18 cellular contexts compared by ENCODE assay signal in genomic region chr7:36749282-36749960, GRCh38. TPM values are rescaled to one million over a fixed set of nuclear protein-coding genes. Genes with fewer than 3 reads are reported as not detected.
DNase-seq lines count a peak whose midpoint lies in the region; ATAC-seq, FAIRE-seq and TF ChIP-seq lines count a peak whose summit lies in the region.
"Had no signal": no experiment of that assay in that cellular context is flagged by ENCODE, and none has a peak within 500 bp of the region (broad histone marks: within the 10 kb centered on the region; RNA-seq: fewer than 3 reads in every experiment).

No MANE protein-coding gene starts in this region.

- no peaks in the 10 kb centered on the region for H3K27me3 Mint-ChIP-seq in astrocyte (ENCODE audit: low read depth, unreplicated experiment)
- H3K27me3 Mint-ChIP-seq: activated naive CD4-positive, alpha-beta T cell treated with anti-CD3 and anti-CD28 coated beads, Interleukin-2, amount 50 U/mL, for 24 hours had no signal

- no peak for TF ChIP-seq EP300 in A549 (IDR thresholded peaks at IDR 0.05)

- CTCF ChIA-PET in A549 (lab: Yijun Ruan, JAX) = interaction anchor here (0.7 to 1.9 kb wide), 2 partner anchors 8 to 17 kb away, joined by 3 to 6 read pairs; no protein-coding TSS in a partner anchor

- TF ChIP-seq RAD21 in A549 (conservative IDR thresholded peaks at IDR 0.05 in 1 of 2, IDR thresholded peaks at IDR 0.05 in 1 of 2) = no peak

- intact Hi-C loops in kidney (cut with DNase I) = no loop called here

- H4K20me1 ChIP-seq in astrocyte (ENCODE audit: insufficient read depth, low read length) = no peaks in the 10 kb centered on the region

- H3K36me3 Mint-ChIP-seq in astrocyte (ENCODE audit: low read depth, unreplicated experiment) = no peaks in the 10 kb centered on the region
- H3K36me3 Mint-ChIP-seq: activated naive CD4-positive, alpha-beta T cell treated with anti-CD3 and anti-CD28 coated beads, Interleukin-2, amount 50 U/mL, for 24 hours; IgD-negative memory B cell had no signal

- POLR2A ChIA-PET in A549 (lab: Yijun Ruan, JAX) = no interaction called here

- H3K9me3 ChIP-seq in A549 = no peaks in the 10 kb centered on the region
- no peaks in the 10 kb centered on the region for H3K9me3 ChIP-seq in astrocyte (ENCODE audit: insufficient read depth, low read depth, low read length)
- no peaks in the 10 kb centered on the region for H3K9me3 ChIP-seq in kidney (ENCODE audit: control insufficient read depth in 1 of 2, low read length in 2 of 2)

- H3K4me3 Mint-ChIP-seq in astrocyte (ENCODE audit: unreplicated experiment) = peak overlapping the region; percentile 29
- H3K4me3 Mint-ChIP-seq: activated CD8-positive, alpha-beta T cell treated with anti-CD3 and anti-CD28 coated beads, Interleukin-2, amount 10 ng/mL, durations not matched to agents 7 days and 5 days; activated naive CD4-positive, alpha-beta T cell treated with anti-CD3 and anti-CD28 coated beads, Interleukin-2, amount 50 U/mL, for 24 hours; IgD-negative memory B cell; T-helper 2 cell treated with Interferon-gamma antibody and Interleukin-4, amounts not matched to agents 5 μg/mL and 100 μg/mL, for 36 hours had no signal

- H3K9me3 Mint-ChIP-seq in astrocyte (ENCODE audit: unreplicated experiment) = peaks cover 3% of the 10 kb centered on the region
- H3K9me3 Mint-ChIP-seq: activated naive CD4-positive, alpha-beta T cell treated with anti-CD3 and anti-CD28 coated beads, Interleukin-2, amount 50 U/mL, for 24 hours; IgD-negative memory B cell; T-helper 2 cell treated with Interferon-gamma antibody and Interleukin-4, amounts not matched to agents 5 μg/mL and 100 μg/mL, for 36 hours had no signal

- no peak overlapping the region for H3K4me3 ChIP-seq in A549
- H3K4me3 ChIP-seq in astrocyte (ENCODE audit: insufficient read depth, low read depth, low read length) = no peak overlapping the region
- H3K4me3 ChIP-seq in kidney (ENCODE audit: low read length in 2 of 2) = peak overlapping the region; percentile 7 to 38

- peaks cover 22% of the 10 kb centered on the region; the same call in 2 of the 3 replicates for H3K4me1 ChIP-seq in A549
- peaks cover 33% of the 10 kb centered on the region for H3K4me1 ChIP-seq in astrocyte (ENCODE audit: insufficient read depth, low read length)
- peaks cover 8 to 9% of the 10 kb centered on the region in 2 donors for H3K4me1 ChIP-seq in kidney (ENCODE audit: control insufficient read depth in 1 of 2, insufficient read depth in 1 of 2, low read depth in 1 of 2, low read length in 2 of 2)

- H3K9ac ChIP-seq in astrocyte (ENCODE audit: low read length) (no peak overlapping the region), kidney (ENCODE audit: low read length in 2 of 2) (no peak overlapping the region)

- ATAC-seq in A549 (peak in 1 of 2 experiments; percentile 49; a peak in 1 of 6 replicates), GM21526 (IDR thresholded peaks at IDR 0.05; ENCODE audit: low FRiP score, unreplicated experiment) (no peak)
- ATAC-seq in activated CD4-positive, CD25-positive, alpha-beta regulatory T cell treated with anti-CD3 and anti-CD28 coated beads, Interleukin-2, amount 50 U/mL, for 24 hours = no peak
- ATAC-seq: activated CD8-positive, alpha-beta T cell treated with anti-CD3 and anti-CD28 coated beads, Interleukin-2, amount 10 ng/mL, durations not matched to agents 7 days and 5 days had no signal

- H3K36me3 ChIP-seq in astrocyte (ENCODE audit: insufficient read depth, low read length) (no peaks in the 10 kb centered on the region), kidney (ENCODE audit: control insufficient read depth in 1 of 2, insufficient read depth in 2 of 2, low read length in 2 of 2) (no peaks in the 10 kb centered on the region)

- DNase-seq in A549 (ENCODE audit: low read depth in 1 of 2, low spot score in 1 of 2) = peak in 1 of 2 experiments; percentile 29
- peak; percentile 74 to 81 for DNase-seq in Kasumi-1 (lab: John Stamatoyannopoulos, UW)
- DNase-seq in astrocyte (ENCODE audit: low read depth) = peak; percentile 81
- DNase-seq in kidney = no peak
- DNase-seq in NCI-H1436 (lab: John Stamatoyannopoulos, UW) = no peak
- no peak for DNase-seq in DMS79 (lab: John Stamatoyannopoulos, UW)
- DNase-seq: activated CD8-positive, alpha-beta T cell treated with anti-CD3 and anti-CD28 coated beads, Interleukin-2, amount 10 ng/mL, durations not matched to agents 7 days and 5 days; DMS53; NCI-H2081 treated with DMSO at 0.1 percent for 48 hours; posterior cingulate gyrus; stimulated activated CD4-positive, alpha-beta T cell treated with anti-CD3 and anti-CD28 coated beads, Interleukin-2, amount 100 ng/mL, for 48 hours; stimulated activated naive CD4-positive, alpha-beta T cell treated with Interleukin-2 at 50 U/mL for 16 hours had no signal

- peak overlapping the region; percentile 97 for H3K27ac Mint-ChIP-seq in astrocyte (ENCODE audit: unreplicated experiment)
- H3K27ac Mint-ChIP-seq: activated CD8-positive, alpha-beta T cell treated with anti-CD3 and anti-CD28 coated beads, Interleukin-2, amount 10 ng/mL, durations not matched to agents 7 days and 5 days; activated naive CD4-positive, alpha-beta T cell treated with anti-CD3 and anti-CD28 coated beads, Interleukin-2, amount 50 U/mL, for 24 hours; T-helper 2 cell treated with Interferon-gamma antibody and Interleukin-4, amounts not matched to agents 5 μg/mL and 100 μg/mL, for 36 hours had no signal

- H3K27me3 ChIP-seq in astrocyte (ENCODE audit: insufficient read depth, low read length) = no peaks in the 10 kb centered on the region

- FAIRE-seq in A549 (lab: Jason Lieb, UNC) = no peak
- FAIRE-seq in astrocyte (lab: Jason Lieb, UNC) = no peak
- FAIRE-seq in kidney (lab: Jason Lieb, UNC) = no peak

- TF ChIP-seq CTCF in A549 (IDR thresholded peaks at IDR 0.05) (no peak), astrocyte (IDR thresholded peaks at IDR 0.05; ENCODE audit: insufficient read depth, low read depth, low read length) (no peak), kidney (IDR thresholded peaks at IDR 0.05; ENCODE audit: borderline replicate concordance, extremely low read depth, insufficient read depth) (no peak)

- H3K27ac ChIP-seq in A549 (peak overlapping the region in 1 of 2 experiments; percentile 44; a peak in 2 of 6 replicates), astrocyte (ENCODE audit: low read depth, low read length) (peak overlapping the region; percentile 12), kidney (ENCODE audit: low read depth in 2 of 2, low read length in 2 of 2) (peak overlapping the region in 1 of 2 donors; percentile 14)

- no peaks in the 10 kb centered on the region for H3K79me2 ChIP-seq in astrocyte (ENCODE audit: insufficient read depth, low read length)

- H3K4me2 ChIP-seq in A549 (peak overlapping the region; percentile 12; the same call in 1 of the 3 replicates), astrocyte (ENCODE audit: low read length) (peak overlapping the region; percentile 8)

- peaks cover 44% of the 10 kb centered on the region for H3K4me1 Mint-ChIP-seq in astrocyte (ENCODE audit: low read depth, unreplicated experiment)

- WGBS in A549 (ENCODE audit: missing lambda C conversion rate) = 25% methylated on average over 2 of the region's 2 CpGs

- H2AFZ ChIP-seq in astrocyte (ENCODE audit: low read depth, low read length) = no peak overlapping the region

- no peak for TF ChIP-seq POLR2A in A549 (IDR thresholded peaks at IDR 0.05; ENCODE audit: low read length)

TF ChIP-seq in A549, 52 proteins besides CTCF, POLR2A, EP300 and RAD21 (continues in another document):
- TF ChIP-seq RCOR1 (IDR thresholded peaks at IDR 0.05; ENCODE audit: low read depth, low read length) (no peak), NR3C1 (IDR thresholded peaks at IDR 0.05) (no peak), TFCP2L1 (CRISPR knock-in tag; IDR thresholded peaks at IDR 0.05) (no peak), FOXS1 (CRISPR knock-in tag; IDR thresholded peaks at IDR 0.05) (no peak), HEYL (CRISPR knock-in tag; IDR thresholded peaks at IDR 0.05) (no peak), ZFP36 (IDR thresholded peaks at IDR 0.05; ENCODE audit: borderline replicate concordance, partially characterized antibody) (no peak), BHLHE40 (IDR thresholded peaks at IDR 0.05; ENCODE audit: low read depth, low read length) (no peak), MAZ (IDR thresholded peaks at IDR 0.05; ENCODE audit: borderline replicate concordance, low read depth, low read length) (no peak)
- TF ChIP-seq, protein P1, sequence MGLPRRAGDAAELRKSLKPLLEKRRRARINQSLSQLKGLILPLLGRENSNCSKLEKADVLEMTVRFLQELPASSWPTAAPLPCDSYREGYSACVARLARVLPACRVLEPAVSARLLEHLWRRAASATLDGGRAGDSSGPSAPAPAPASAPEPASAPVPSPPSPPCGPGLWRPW (IDR thresholded peaks at IDR 0.05) = no peak

RNA-seq across cellular contexts. Expression of gene AOAH, which starts 25.1 kb away (rescaled TPM):
- 0.09 TPM in 1 of 2 replicates, not detected in the other for polyA plus RNA-seq in A549 (2011; rRNA removed)
- polyA plus RNA-seq in A549 (2012; cell fraction: cytosol; rRNA removed) = not detected in 2 replicates
- polyA plus RNA-seq in A549 (2012; cell fraction: nucleus; rRNA removed) = not detected in 2 replicates
- polyA plus RNA-seq in A549 (2017; fragmentation: RNase III; extraction: RNeasy Plus Mini Kit Qiagen cat#74134 plus additional on column Dnase treatment) = not detected in 3 replicates
- polyA minus RNA-seq in A549 (2011; rRNA and poly(A)+ RNA removed) = not detected in 2 replicates
- not detected in 2 replicates for total RNA-seq in astrocyte
- total RNA-seq in kidney = 24.7 TPM
- 2.7 TPM for polyA plus RNA-seq in kidney (ENCODE audit: insufficient read depth, low read depth, low replicate concordance)
- total RNA-seq: lung microvascular endothelial cell had no signal

Comparison
In these comparisons a context has a peak if more than half of its experiments do, and no peak if none do; other contexts are left out.
1. DNase-seq: peak in Kasumi-1 (2 of 2) and astrocyte (single experiment); none in kidney (single experiment), NCI-H1436 (single experiment) and DMS79 (single experiment).
2. H3K4me3 ChIP-seq: peak in kidney (2 of 2); none in A549 (single experiment) and astrocyte (single experiment).
3. RNA of gene AOAH, which starts 25.1 kb away (total RNA-seq): 24.7 TPM in kidney (single experiment); not detected in astrocyte; every median in the first group is over 10 times any median in the second.